In genomic region chr2:202750778-202751427, GRCh38 we compare ENCODE assay signal across 17 cellular contexts.
DNase-seq lines count a peak whose midpoint lies in the region; ATAC-seq, FAIRE-seq and TF ChIP-seq lines count a peak whose summit lies in the region.
"Had no signal": no experiment of that assay in that cellular context is flagged by ENCODE, and none has a peak within 500 bp of the region (broad histone marks: within the 10 kb centered on the region; RNA-seq: fewer than 3 reads in every experiment).

No MANE protein-coding gene starts in this region.

- H3F3A ChIP-seq in neural progenitor cell (ENCODE audit: low read depth), result no peaks in the 10 kb centered on the region

- no peaks in the 10 kb centered on the region for H3K27me3 ChIP-seq in CD4-positive, CD25-positive, alpha-beta regulatory T cell (ENCODE audit: control insufficient read depth, insufficient read depth, low read length)
- H3K27me3 ChIP-seq in neural progenitor cell (no peaks in the 10 kb centered on the region), heart right ventricle (no peaks in the 10 kb centered on the region)
- H3K27me3 ChIP-seq: upper lobe of left lung had no signal

- no peak for ATAC-seq in CD4-positive, CD25-positive, alpha-beta regulatory T cell (ENCODE audit: low read depth in 2 of 2)
- no peak for ATAC-seq in heart right ventricle
- ATAC-seq: activated CD8-positive, alpha-beta memory T cell treated with anti-CD3 and anti-CD28 coated beads, Interleukin-2, amount 10 ng/mL, durations not matched to agents 7 days and 5 days; left ventricle myocardium superior; natural killer cell treated with Interleukin-12 subunit alpha and Interleukin-12 subunit beta and Interleukin-15 and Interleukin-18, amount 100 ng/mL, for 72 hours had no signal

- H3K36me3 ChIP-seq in CD4-positive, CD25-positive, alpha-beta regulatory T cell (ENCODE audit: control insufficient read depth, insufficient read depth, low read length), result no peaks in the 10 kb centered on the region
- no peaks in the 10 kb centered on the region for H3K36me3 ChIP-seq in neural progenitor cell
- peaks cover 0 to 2% (median 0%) of the 10 kb centered on the region in 9 donors for H3K36me3 ChIP-seq in heart right ventricle
- H3K36me3 ChIP-seq: upper lobe of left lung had no signal

- no peak overlapping the region for H3K4me3 ChIP-seq in CD4-positive, CD25-positive, alpha-beta regulatory T cell (ENCODE audit: low read depth, low read length)
- H3K4me3 ChIP-seq in neural progenitor cell (no peak overlapping the region), heart right ventricle (no peak overlapping the region)
- H3K4me3 ChIP-seq: upper lobe of left lung had no signal

- no peaks in the 10 kb centered on the region for H3K79me2 ChIP-seq in neural progenitor cell (ENCODE audit: low read depth)

- no peaks in the 10 kb centered on the region for H3K27me3 Mint-ChIP-seq in CD4-positive, CD25-positive, alpha-beta regulatory T cell
- peaks cover 2% of the 10 kb centered on the region for H3K27me3 Mint-ChIP-seq in neural progenitor cell (ENCODE audit: insufficient read depth, low read depth)
- H3K27me3 Mint-ChIP-seq: activated CD8-positive, alpha-beta memory T cell treated with anti-CD3 and anti-CD28 coated beads, Interleukin-2, amount 10 ng/mL, durations not matched to agents 7 days and 5 days; natural killer cell treated with Interleukin-12 subunit alpha and Interleukin-12 subunit beta and Interleukin-15 and Interleukin-18, amount 100 ng/mL, for 72 hours had no signal

- H2AFZ ChIP-seq in neural progenitor cell (replicated peaks), result no peak overlapping the region

- H3K9me3 Mint-ChIP-seq in CD4-positive, CD25-positive, alpha-beta regulatory T cell, result peaks cover 0 to 10% (median 2%) of the 10 kb centered on the region in 7 donors
- peaks cover 7% of the 10 kb centered on the region for H3K9me3 Mint-ChIP-seq in neural progenitor cell

- no peak overlapping the region for H3K27ac ChIP-seq in CD4-positive, CD25-positive, alpha-beta regulatory T cell (ENCODE audit: insufficient read depth, low read length, poor library complexity, severe bottlenecking)
- no peak overlapping the region for H3K27ac ChIP-seq in neural progenitor cell
- H3K27ac ChIP-seq in heart right ventricle, result no peak overlapping the region
- H3K27ac ChIP-seq: upper lobe of left lung had no signal

- peak overlapping the region in 2 of 3 donors; percentile 61 to 67 for H3K27ac Mint-ChIP-seq in CD4-positive, CD25-positive, alpha-beta regulatory T cell
- no peak overlapping the region for H3K27ac Mint-ChIP-seq in neural progenitor cell
- H3K27ac Mint-ChIP-seq: activated CD8-positive, alpha-beta memory T cell treated with anti-CD3 and anti-CD28 coated beads, Interleukin-2, amount 10 ng/mL, durations not matched to agents 7 days and 5 days had no signal

- 76 to 79% methylated on average over 3 of the region's 3 CpGs for WGBS in heart right ventricle, 2 donors

- peak overlapping the region in 3 of 4 donors; percentile 6 to 57 (median 7) for H3K4me3 Mint-ChIP-seq in CD4-positive, CD25-positive, alpha-beta regulatory T cell
- no peak overlapping the region for H3K4me3 Mint-ChIP-seq in neural progenitor cell
- H3K4me3 Mint-ChIP-seq: activated CD8-positive, alpha-beta memory T cell treated with anti-CD3 and anti-CD28 coated beads, Interleukin-2, amount 10 ng/mL, durations not matched to agents 7 days and 5 days; natural killer cell treated with Interleukin-12 subunit alpha and Interleukin-12 subunit beta and Interleukin-15 and Interleukin-18, amount 100 ng/mL, for 72 hours had no signal

- no peak for TF ChIP-seq CTCF in neural progenitor cell (IDR thresholded peaks at IDR 0.05)
- TF ChIP-seq CTCF in heart right ventricle (IDR thresholded peaks at IDR 0.05), result no peak

- H3K36me3 Mint-ChIP-seq in CD4-positive, CD25-positive, alpha-beta regulatory T cell, result peaks cover 21% of the 10 kb centered on the region
- H3K36me3 Mint-ChIP-seq in neural progenitor cell, result peaks cover 31% of the 10 kb centered on the region
- H3K36me3 Mint-ChIP-seq: natural killer cell treated with Interleukin-12 subunit alpha and Interleukin-12 subunit beta and Interleukin-15 and Interleukin-18, amount 100 ng/mL, for 72 hours had no signal

- no peaks in the 10 kb centered on the region for H3K4me1 ChIP-seq in CD4-positive, CD25-positive, alpha-beta regulatory T cell (ENCODE audit: control insufficient read depth, insufficient read depth, low read length, poor library complexity, severe bottlenecking)
- H3K4me1 ChIP-seq in neural progenitor cell (no peaks in the 10 kb centered on the region), heart right ventricle (no peaks in the 10 kb centered on the region)
- H3K4me1 ChIP-seq: upper lobe of left lung had no signal

- no peaks in the 10 kb centered on the region for H3K9me3 ChIP-seq in CD4-positive, CD25-positive, alpha-beta regulatory T cell (ENCODE audit: control insufficient read depth in 2 of 2, low read length in 2 of 2)
- H3K9me3 ChIP-seq in neural progenitor cell (ENCODE audit: low read depth) (no peaks in the 10 kb centered on the region), heart right ventricle (peaks cover 0 to 17% (median 0%) of the 10 kb centered on the region in 11 donors)
- H3K9me3 ChIP-seq: upper lobe of left lung had no signal

- no peak overlapping the region for H3K4me2 ChIP-seq in neural progenitor cell

- DNase-seq in CD4-positive, CD25-positive, alpha-beta regulatory T cell, result no peak
- DNase-seq in GM18507 (ENCODE audit: extremely low spot score, insufficient read length, low read depth), result no peak
- peak; percentile 5 for DNase-seq in RPMI8226
- DNase-seq in dermis microvascular lymphatic vessel endothelial cell (ENCODE audit: low read depth in 2 of 2), result peak; percentile 25 to 31
- DNase-seq in neural progenitor cell (ENCODE audit: low spot score), result no peak
- DNase-seq in superior temporal gyrus (ENCODE audit: extremely low spot score), result no peak
- no peak for DNase-seq in heart right ventricle
- DNase-seq: activated CD8-positive, alpha-beta memory T cell treated with anti-CD3 and anti-CD28 coated beads, Interleukin-2, amount 10 ng/mL, durations not matched to agents 7 days and 5 days; amniotic stem cell; DMS53; left ventricle myocardium superior; NCI-H1930; SIG-M5; stimulated activated CD4-positive, alpha-beta T cell treated with anti-CD3 and anti-CD28 coated beads, Interleukin-2, amount 100 ng/mL, for 24 hours; stimulated activated CD8-positive, alpha-beta memory T cell treated with anti-CD3 and anti-CD28 coated beads, Interleukin-4, amount 100 ng/mL, for 48 hours; upper lobe of left lung had no signal

- peak; percentile 62 for FAIRE-seq in GM18507 (lab: Jason Lieb, UNC)

- intact Hi-C loops in heart right ventricle (cut with DNase I), result no loop called here

- peaks cover 13 to 58% (median 23%) of the 10 kb centered on the region in 4 donors for H3K4me1 Mint-ChIP-seq in CD4-positive, CD25-positive, alpha-beta regulatory T cell
- H3K4me1 Mint-ChIP-seq in neural progenitor cell, result no peaks in the 10 kb centered on the region
- H3K4me1 Mint-ChIP-seq: activated CD8-positive, alpha-beta memory T cell treated with anti-CD3 and anti-CD28 coated beads, Interleukin-2, amount 10 ng/mL, durations not matched to agents 7 days and 5 days had no signal

- no peaks in the 10 kb centered on the region for H4K20me1 ChIP-seq in neural progenitor cell (ENCODE audit: low read depth)

- H3K9ac ChIP-seq in neural progenitor cell, result no peak overlapping the region

Comparison
In these comparisons a context has a peak if more than half of its experiments do, and no peak if none do; other contexts are left out.
1. DNase-seq: peak in RPMI8226 (single experiment) and dermis microvascular lymphatic vessel endothelial cell (2 of 2); none in CD4-positive, CD25-positive, alpha-beta regulatory T cell (0 of 3), GM18507 (single experiment), neural progenitor cell (single experiment), superior temporal gyrus (single experiment) and heart right ventricle (0 of 2).